Comparison of ENCODE assay signal across 8 cellular contexts in the genomic region with DNA sequence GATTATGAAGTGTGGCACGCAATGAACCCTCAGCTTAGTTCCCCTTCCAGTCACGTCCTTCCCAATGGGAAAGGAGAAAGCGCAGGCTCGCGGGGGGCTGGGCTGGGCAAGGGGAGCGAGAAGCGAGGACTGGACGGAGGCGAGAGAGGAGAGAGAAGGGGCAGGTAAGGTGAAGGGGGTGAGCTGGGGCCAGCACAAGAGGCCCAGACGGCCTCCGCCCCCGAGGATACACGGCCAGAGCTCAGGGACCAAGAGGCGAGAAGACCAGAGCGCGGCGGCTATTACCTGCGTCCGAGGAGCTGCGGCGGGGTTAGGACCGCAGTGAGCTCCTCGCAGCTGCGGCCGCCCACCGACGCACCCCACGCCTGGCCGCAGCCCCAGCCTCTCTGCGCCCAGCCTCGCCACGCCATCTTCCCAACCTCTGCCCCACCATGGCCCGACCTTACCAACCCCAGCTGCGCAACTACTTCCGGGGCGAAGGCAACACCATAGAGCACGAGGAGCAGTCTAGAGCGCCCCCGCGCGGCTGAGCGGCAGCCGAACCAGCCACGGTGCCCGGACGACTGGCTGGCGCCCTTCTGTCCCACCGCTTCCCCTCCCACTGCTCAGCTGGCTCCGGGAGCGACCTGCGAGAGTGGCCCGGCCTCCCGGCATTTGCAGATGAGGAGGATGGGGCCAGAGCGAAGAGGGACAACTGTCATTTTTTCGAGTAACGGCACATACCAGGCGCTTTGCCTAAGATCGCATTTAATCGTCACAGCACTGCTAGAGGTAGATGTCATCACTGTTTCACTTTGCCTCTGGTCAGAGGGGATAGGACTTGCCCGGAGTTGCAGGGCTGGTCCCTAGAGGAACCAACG. TPM values are rescaled to one million over a fixed set of nuclear protein-coding genes. Genes with fewer than 3 reads are reported as not detected.
DNase-seq lines count a peak whose midpoint lies in the region; ATAC-seq and TF ChIP-seq lines count a peak whose summit lies in the region.

A gene with protein sequence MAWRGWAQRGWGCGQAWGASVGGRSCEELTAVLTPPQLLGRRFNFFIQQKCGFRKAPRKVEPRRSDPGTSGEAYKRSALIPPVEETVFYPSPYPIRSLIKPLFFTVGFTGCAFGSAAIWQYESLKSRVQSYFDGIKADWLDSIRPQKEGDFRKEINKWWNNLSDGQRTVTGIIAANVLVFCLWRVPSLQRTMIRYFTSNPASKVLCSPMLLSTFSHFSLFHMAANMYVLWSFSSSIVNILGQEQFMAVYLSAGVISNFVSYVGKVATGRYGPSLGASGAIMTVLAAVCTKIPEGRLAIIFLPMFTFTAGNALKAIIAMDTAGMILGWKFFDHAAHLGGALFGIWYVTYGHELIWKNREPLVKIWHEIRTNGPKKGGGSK (minus strand): TSS at position 444 of the 860 bp plus-strand sequence. CDS start 34 bp downstream, at position 410.

- H3K9me3 ChIP-seq in CD8-positive, alpha-beta T cell (ENCODE audit: low read length): no peaks in the 10 kb centered on the region
- H3K9me3 ChIP-seq in lower lobe of right lung: no peaks in the 10 kb centered on the region

- peak within 1 kb of the TSS; percentile 84 for H3K4me3 ChIP-seq in CD8-positive, alpha-beta T cell (ENCODE audit: low read depth, low read length)
- H3K4me3 ChIP-seq in lower lobe of right lung: peak within 1 kb of the TSS; percentile 90

- H3K4me1 ChIP-seq in CD8-positive, alpha-beta T cell (ENCODE audit: insufficient read depth, low read length): peaks cover 24% of the 10 kb centered on the region
- peaks cover 37% of the 10 kb centered on the region for H3K4me1 ChIP-seq in lower lobe of right lung

- POLR2A ChIA-PET in CD8-positive, alpha-beta T cell (lab: Charles Lee): interaction anchor here (0.6 to 1.3 kb wide), 6 partner anchors 59 to 343 kb away, joined by 3 to 7 read pairs (median 3); partner anchors contain the start of genes ABCC5 and ABCF3
- POLR2A ChIA-PET in activated CD4-positive, alpha-beta memory T cell treated with anti-CD3 and anti-CD28 coated beads, Interleukin-2, amount 10 ng/mL, durations not matched to agents 7 days and 5 days (lab: Charles Lee): interaction anchor here (0.8 to 1.9 kb wide), 15 partner anchors 10 to 599 kb away, joined by 3 to 9 read pairs (median 4); partner anchors contain the start of genes ABCC5, EIF2B5, KLHL24 and MCF2L2

- intact Hi-C loops in CD8-positive, alpha-beta T cell (cut with DNase I, micrococcal nuclease): loop anchor here (1.0 to 10.0 kb wide), 17 partner anchors 57 to 1390 kb away; partner anchors contain the start of genes AP2M1 (in 2 of the 2), EEF1AKMT4 (in 2 of the 2), KLHL24 (in 2 of the 2) and ABCC5 (in 1 of the 2)
- intact Hi-C loops in lower lobe of right lung (cut with DNase I): no loop called here

- peaks cover 15% of the 10 kb centered on the region for H3K36me3 Mint-ChIP-seq in CD8-positive, alpha-beta T cell
- H3K36me3 Mint-ChIP-seq in activated CD4-positive, alpha-beta memory T cell treated with anti-CD3 and anti-CD28 coated beads, Interleukin-2, amount 10 ng/mL, durations not matched to agents 7 days and 5 days (ENCODE audit: low read depth): no peaks in the 10 kb centered on the region

- H3K9me3 Mint-ChIP-seq in CD8-positive, alpha-beta T cell: no peaks in the 10 kb centered on the region
- no peaks in the 10 kb centered on the region for H3K9me3 Mint-ChIP-seq in activated CD4-positive, alpha-beta memory T cell treated with anti-CD3 and anti-CD28 coated beads, Interleukin-2, amount 10 ng/mL, durations not matched to agents 7 days and 5 days

- peak; percentile 89 for TF ChIP-seq CTCF in CD8-positive, alpha-beta T cell (IDR thresholded peaks at IDR 0.05)
- peak; percentile 97 for TF ChIP-seq CTCF in lower lobe of right lung (IDR thresholded peaks at IDR 0.05)

- DNase-seq in CD8-positive, alpha-beta T cell: peak; percentile 93 to 98 (median 96)
- peak; percentile 99 for DNase-seq in HK-2 (ENCODE audit: unreplicated experiment)
- DNase-seq in NCI-H82 treated with DMSO at 0.1 percent for 48 hours (lab: John Stamatoyannopoulos, UW; ENCODE audit: unreplicated experiment): peak; percentile 97
- peak; percentile 96 for DNase-seq in activated CD4-positive, alpha-beta memory T cell treated with anti-CD3 and anti-CD28 coated beads, Interleukin-2, amount 10 ng/mL, durations not matched to agents 7 days and 5 days
- peak; percentile 97 for DNase-seq in ecto neural progenitor cell (ENCODE audit: low spot score)
- DNase-seq in lower lobe of right lung: peak; percentile 99
- peak; percentile 94 to 96 (median 95) for DNase-seq in stimulated activated CD4-positive, alpha-beta T cell treated with anti-CD3 and anti-CD28 coated beads, TNF-alpha, amount 100 ng/mL, for 24 hours (ENCODE audit: low read depth in 3 of 3)

- no peaks in the 10 kb centered on the region for H3K27me3 Mint-ChIP-seq in CD8-positive, alpha-beta T cell (ENCODE audit: low read depth)
- peaks cover under 1% of the 10 kb centered on the region for H3K27me3 Mint-ChIP-seq in activated CD4-positive, alpha-beta memory T cell treated with anti-CD3 and anti-CD28 coated beads, Interleukin-2, amount 10 ng/mL, durations not matched to agents 7 days and 5 days

- H3K36me3 ChIP-seq in CD8-positive, alpha-beta T cell (ENCODE audit: insufficient read depth, low read length): no peaks in the 10 kb centered on the region
- no peaks in the 10 kb centered on the region for H3K36me3 ChIP-seq in lower lobe of right lung

- peaks cover 42% of the 10 kb centered on the region for H3K4me1 Mint-ChIP-seq in CD8-positive, alpha-beta T cell (ENCODE audit: low read depth)
- H3K4me1 Mint-ChIP-seq in activated CD4-positive, alpha-beta memory T cell treated with anti-CD3 and anti-CD28 coated beads, Interleukin-2, amount 10 ng/mL, durations not matched to agents 7 days and 5 days: peaks cover 30% of the 10 kb centered on the region

- CTCF ChIA-PET in CD8-positive, alpha-beta T cell (lab: Charles Lee): interaction anchor here (0.5 to 3.2 kb wide), 15 partner anchors 8 to 492 kb away, joined by 3 to 16 read pairs (median 4); partner anchors contain the start of gene MAP6D1
- CTCF ChIA-PET in activated CD4-positive, alpha-beta memory T cell treated with anti-CD3 and anti-CD28 coated beads, Interleukin-2, amount 10 ng/mL, durations not matched to agents 7 days and 5 days (lab: Charles Lee): interaction anchor here (0.6 to 2.9 kb wide), 41 partner anchors 9 to 494 kb away, joined by 3 to 24 read pairs (median 4); partner anchors contain the start of genes ABCC5, EEF1AKMT4, KLHL24 and MAP6D1

- H3K27ac Mint-ChIP-seq in CD8-positive, alpha-beta T cell: peak within 1 kb of the TSS; percentile 95
- peak within 1 kb of the TSS; percentile 74 for H3K27ac Mint-ChIP-seq in activated CD4-positive, alpha-beta memory T cell treated with anti-CD3 and anti-CD28 coated beads, Interleukin-2, amount 10 ng/mL, durations not matched to agents 7 days and 5 days

- H3K4me3 Mint-ChIP-seq in CD8-positive, alpha-beta T cell: peak within 1 kb of the TSS; percentile 97
- peak within 1 kb of the TSS; percentile 93 for H3K4me3 Mint-ChIP-seq in activated CD4-positive, alpha-beta memory T cell treated with anti-CD3 and anti-CD28 coated beads, Interleukin-2, amount 10 ng/mL, durations not matched to agents 7 days and 5 days

- peak within 1 kb of the TSS; percentile 61 for H3K27ac ChIP-seq in CD8-positive, alpha-beta T cell (ENCODE audit: low read depth, low read length)
- peak within 1 kb of the TSS; percentile 84 for H3K27ac ChIP-seq in lower lobe of right lung

- no peaks in the 10 kb centered on the region for H3K27me3 ChIP-seq in CD8-positive, alpha-beta T cell (ENCODE audit: insufficient read depth, low read length)
- H3K27me3 ChIP-seq in lower lobe of right lung (ENCODE audit: low read depth): no peaks in the 10 kb centered on the region

- ATAC-seq in CD8-positive, alpha-beta T cell: peak; percentile 100
- ATAC-seq in GM19452 (IDR thresholded peaks at IDR 0.05; ENCODE audit: unreplicated experiment): peak; percentile 99
- peak; percentile 100 for ATAC-seq in lower lobe of right lung

RNA-seq across cellular contexts. Expression of the gene that starts here (rescaled TPM):
- total RNA-seq in CD8-positive, alpha-beta T cell: 10 to 100 TPM; 43.8 to 47.0 TPM
- 10 to 100 TPM; 47.6 to 49.0 TPM for total RNA-seq in activated CD4-positive, alpha-beta memory T cell treated with anti-CD3 and anti-CD28 coated beads, Interleukin-2, amount 10 ng/mL, durations not matched to agents 7 days and 5 days
- total RNA-seq in lower lobe of right lung: 41.8 TPM

Comparison
In these comparisons a context has a peak if more than half of its experiments do, and no peak if none do; other contexts are left out.
1. Peak in every context shown above with its lines: DNase-seq, ATAC-seq, H3K4me3 ChIP-seq and H3K27ac ChIP-seq.